10 cellular contexts compared by ENCODE assay signal in the genomic region with DNA sequence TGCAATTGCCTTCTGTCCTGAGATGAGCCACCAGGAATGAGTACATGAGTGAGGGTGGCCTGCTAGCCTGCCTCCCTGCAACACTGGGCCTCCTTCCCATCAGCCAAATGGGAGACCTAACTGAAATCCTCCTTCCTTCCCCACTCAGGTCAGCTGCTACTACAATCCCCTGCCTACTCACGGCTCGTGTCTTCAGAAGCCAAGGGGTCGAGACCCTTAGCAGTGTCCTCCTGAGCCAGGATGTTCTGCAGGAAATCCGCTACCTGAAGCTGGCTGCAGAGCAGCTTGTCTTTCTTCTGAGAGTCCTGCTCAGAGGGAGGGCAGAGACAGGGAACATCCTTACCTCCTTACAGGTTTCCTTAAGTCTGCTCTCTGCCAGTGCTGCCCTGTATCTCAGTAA. TPM values are rescaled to one million over a fixed set of nuclear protein-coding genes. Genes with fewer than 3 reads are reported as not detected.
DNase-seq lines count a peak whose midpoint lies in the region; ATAC-seq and TF ChIP-seq lines count a peak whose summit lies in the region.
"Had no signal": no experiment of that assay in that cellular context is flagged by ENCODE, and none has a peak within 500 bp of the region (broad histone marks: within the 10 kb centered on the region; RNA-seq: fewer than 3 reads in every experiment).

No MANE protein-coding gene starts in this region.

- H3K4me1 ChIP-seq in right atrium auricular region, result peaks cover 0 to 14% of the 10 kb centered on the region in 2 donors
- H3K4me1 ChIP-seq in vagina, result peaks cover 11% of the 10 kb centered on the region

- no peaks in the 10 kb centered on the region for H3K9me3 Mint-ChIP-seq in activated naive CD4-positive, alpha-beta T cell treated with anti-CD3 and anti-CD28 coated beads for 36 hours
- no peaks in the 10 kb centered on the region for H3K9me3 Mint-ChIP-seq in stimulated activated memory B cell treated with anti-CD40 and anti-IgM and Interleukin-4, amounts not matched to agents 10 μg/mL and 1 μg/mL and 100 μg/mL, for 72 hours

- H3K27ac ChIP-seq in SK-N-MC (no peak overlapping the region), right atrium auricular region (no peak overlapping the region), vagina (no peak overlapping the region)

- H3K36me3 ChIP-seq in SK-N-MC (ENCODE audit: insufficient read depth, low read length) (peaks cover 27% of the 10 kb centered on the region), right atrium auricular region (no peaks in the 10 kb centered on the region), vagina (no peaks in the 10 kb centered on the region)

- ATAC-seq in stimulated activated memory B cell treated with anti-CD40 and anti-IgM and Interleukin-4, amounts not matched to agents 10 μg/mL and 1 μg/mL and 100 μg/mL, for 72 hours, result no peak

- no peaks in the 10 kb centered on the region for H3K27me3 ChIP-seq in right atrium auricular region
- H3K27me3 ChIP-seq in vagina, result no peaks in the 10 kb centered on the region

- no peaks in the 10 kb centered on the region for H3K27me3 Mint-ChIP-seq in activated naive CD4-positive, alpha-beta T cell treated with anti-CD3 and anti-CD28 coated beads for 36 hours (ENCODE audit: low read depth)
- H3K27me3 Mint-ChIP-seq in stimulated activated memory B cell treated with anti-CD40 and anti-IgM and Interleukin-4, amounts not matched to agents 10 μg/mL and 1 μg/mL and 100 μg/mL, for 72 hours, result no peaks in the 10 kb centered on the region

- peak overlapping the region; percentile 96 for H3K4me3 Mint-ChIP-seq in activated naive CD4-positive, alpha-beta T cell treated with anti-CD3 and anti-CD28 coated beads for 36 hours
- peak overlapping the region; percentile 97 for H3K4me3 Mint-ChIP-seq in stimulated activated memory B cell treated with anti-CD40 and anti-IgM and Interleukin-4, amounts not matched to agents 10 μg/mL and 1 μg/mL and 100 μg/mL, for 72 hours

- TF ChIP-seq CTCF in fibroblast of mammary gland (conservative IDR thresholded peaks at IDR 0.05; ENCODE audit: control insufficient read depth, insufficient read depth, low read depth, low read length), result no peak
- TF ChIP-seq CTCF in right atrium auricular region (IDR thresholded peaks at IDR 0.05), result no peak
- TF ChIP-seq CTCF in vagina (IDR thresholded peaks at IDR 0.05), result no peak

- intact Hi-C loops in activated naive CD4-positive, alpha-beta T cell treated with anti-CD3 and anti-CD28 coated beads for 36 hours (cut with micrococcal nuclease), result loop anchor here (5.0 kb wide), 1 partner anchor 1922 kb away; no protein-coding TSS in a partner anchor
- intact Hi-C loops in vagina (cut with DNase I), result no loop called here

- peak overlapping the region; percentile 87 for H3K9ac ChIP-seq in SK-N-MC (ENCODE audit: insufficient read length)

- TF ChIP-seq POLR2A in vagina (IDR thresholded peaks at IDR 0.05), result no peak

- H3K4me1 Mint-ChIP-seq in activated naive CD4-positive, alpha-beta T cell treated with anti-CD3 and anti-CD28 coated beads for 36 hours (ENCODE audit: low read depth), result peaks cover 30% of the 10 kb centered on the region
- peaks cover 16% of the 10 kb centered on the region for H3K4me1 Mint-ChIP-seq in stimulated activated memory B cell treated with anti-CD40 and anti-IgM and Interleukin-4, amounts not matched to agents 10 μg/mL and 1 μg/mL and 100 μg/mL, for 72 hours

- DNase-seq in activated naive CD4-positive, alpha-beta T cell treated with anti-CD3 and anti-CD28 coated beads for 36 hours, result no peak
- no peak for DNase-seq in activated naive CD4-positive, alpha-beta T cell treated with Interleukin-2 at 50 U/mL for 16 hours
- no peak for DNase-seq in SK-N-MC (ENCODE audit: low read depth, low spot score)
- DNase-seq in fibroblast of mammary gland (ENCODE audit: low read depth), result no peak
- DNase-seq in right atrium auricular region (ENCODE audit: low spot score), result no peak
- DNase-seq in vagina (ENCODE audit: extremely low spot score in 2 of 2), result no peak
- no peak for DNase-seq in stimulated activated CD4-positive, alpha-beta T cell treated with anti-CD3 and anti-CD28 coated beads, Interleukin-15, amount 100 ng/mL, for 24 hours
- DNase-seq: activated CD4-positive, alpha-beta T cell treated with anti-CD3 and anti-CD28 coated beads, Interleukin-2, amount 50 U/mL, for 1 hour; stimulated activated CD8-positive, alpha-beta memory T cell treated with anti-CD3 and anti-CD28 coated beads, Interleukin-4, amount 100 ng/mL, for 48 hours had no signal

- peak overlapping the region; percentile 41 for H3K27ac Mint-ChIP-seq in activated naive CD4-positive, alpha-beta T cell treated with anti-CD3 and anti-CD28 coated beads for 36 hours
- H3K27ac Mint-ChIP-seq in stimulated activated memory B cell treated with anti-CD40 and anti-IgM and Interleukin-4, amounts not matched to agents 10 μg/mL and 1 μg/mL and 100 μg/mL, for 72 hours, result no peak overlapping the region

- CTCF ChIA-PET in activated naive CD4-positive, alpha-beta T cell treated with anti-CD3 and anti-CD28 coated beads for 36 hours (lab: Charles Lee), result interaction anchor here (0.9 kb wide), 1 partner anchor 9 kb away, joined by 3 read pairs; no protein-coding TSS in a partner anchor

- H3K4me3 ChIP-seq in SK-N-MC, result peak overlapping the region; percentile 86
- peak overlapping the region; percentile 62 for H3K4me3 ChIP-seq in fibroblast of mammary gland (ENCODE audit: control insufficient read depth, low read depth, low read length)
- H3K4me3 ChIP-seq in right atrium auricular region, result no peak overlapping the region
- H3K4me3 ChIP-seq in vagina, result no peak overlapping the region

- H3K9me3 ChIP-seq in SK-N-MC (ENCODE audit: low read depth, low read length) (no peaks in the 10 kb centered on the region), right atrium auricular region (no peaks in the 10 kb centered on the region), vagina (no peaks in the 10 kb centered on the region)

- H3K36me3 Mint-ChIP-seq in activated naive CD4-positive, alpha-beta T cell treated with anti-CD3 and anti-CD28 coated beads for 36 hours (ENCODE audit: low read depth), result peaks cover 47% of the 10 kb centered on the region
- H3K36me3 Mint-ChIP-seq in stimulated activated memory B cell treated with anti-CD40 and anti-IgM and Interleukin-4, amounts not matched to agents 10 μg/mL and 1 μg/mL and 100 μg/mL, for 72 hours, result no peaks in the 10 kb centered on the region

RNA-seq across cellular contexts. Expression of a gene that starts 1.2 kb away (rescaled TPM):
- total RNA-seq in activated naive CD4-positive, alpha-beta T cell treated with anti-CD3 and anti-CD28 coated beads for 36 hours, result 10 to 100 TPM; 80.8 to 85.4 TPM
- total RNA-seq in right atrium auricular region (1 to 10 TPM; 1.3 to 1.8 TPM), vagina (3.9 TPM)

Comparison
In these comparisons a context has a peak if more than half of its experiments do, and no peak if none do; other contexts are left out.
1. H3K4me3 ChIP-seq: peak in SK-N-MC (single experiment) and fibroblast of mammary gland (single experiment); none in right atrium auricular region (0 of 2) and vagina (0 of 2).
2. RNA of a gene that starts 1.2 kb away (total RNA-seq): 80.8 to 85.4 TPM in activated naive CD4-positive, alpha-beta T cell treated with anti-CD3 and anti-CD28 coated beads for 36 hours; 3.9 TPM in vagina (single experiment) and 1.3 to 1.8 TPM in right atrium auricular region; every median in the first group is over 10 times any median in the second.